ENCODE assay signal across 1 cellular context in genomic region chr17:3739422-3740124, GRCh38.
TF ChIP-seq lines count a peak whose summit lies in the region.

No MANE protein-coding gene starts in this region.

TF ChIP-seq in WTC11, 78 proteins besides CTCF, POLR2A, EP300 and RAD21 (continued from another document):
- TF ChIP-seq ZBTB43 (CRISPR knock-in tag; IDR thresholded peaks at IDR 0.05) = no peak
